Comparison of ENCODE assay signal across 33 cellular contexts in the genomic region with DNA sequence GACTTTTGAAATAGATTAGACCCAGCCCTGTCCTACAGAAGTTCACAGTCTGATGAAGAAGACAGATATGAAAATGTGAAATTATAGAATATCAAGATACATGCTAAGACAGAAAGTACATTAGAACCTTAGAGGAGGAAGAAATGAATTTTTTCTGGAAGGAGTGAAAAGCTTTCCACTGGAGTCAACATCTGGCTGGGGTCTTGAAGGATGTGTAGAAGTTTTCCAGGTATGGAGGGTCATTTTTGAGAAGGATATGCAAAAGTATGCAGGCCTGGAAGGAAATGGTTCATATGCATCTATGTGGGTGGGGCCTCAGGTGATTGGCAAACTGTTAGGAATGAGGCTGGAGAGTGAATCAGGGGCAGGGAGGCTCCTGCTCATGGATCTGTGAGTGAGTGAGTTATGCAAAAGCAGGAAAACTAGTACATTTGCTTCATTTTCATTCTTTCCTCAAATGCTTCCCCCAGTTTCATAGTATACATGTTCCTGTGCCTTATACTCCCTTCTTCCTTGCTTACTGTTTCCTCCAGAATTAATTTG.
DNase-seq lines count a peak whose midpoint lies in the region; ATAC-seq, FAIRE-seq and TF ChIP-seq lines count a peak whose summit lies in the region.
"Had no signal": no experiment of that assay in that cellular context is flagged by ENCODE, and none has a peak within 500 bp of the region (broad histone marks: within the 10 kb centered on the region; RNA-seq: fewer than 3 reads in every experiment).

No MANE protein-coding gene starts in this region.

- H3K4me3 ChIP-seq in IMR-90 (ENCODE audit: insufficient read depth, low read depth, low read length) (no peak overlapping the region), astrocyte (ENCODE audit: insufficient read depth, low read depth, low read length) (no peak overlapping the region), foreskin fibroblast (ENCODE audit: low read depth in 1 of 2, low read length in 2 of 2) (no peak overlapping the region)
- H3K4me3 ChIP-seq: esophagus squamous epithelium, sigmoid colon, tibial nerve had no signal

- no peaks in the 10 kb centered on the region for H3K27me3 ChIP-seq in IMR-90 (ENCODE audit: control insufficient read depth, insufficient read depth, low read length)
- H3K27me3 ChIP-seq in astrocyte (ENCODE audit: insufficient read depth, low read length), result no peaks in the 10 kb centered on the region
- H3K27me3 ChIP-seq: BE2C, esophagus squamous epithelium, sigmoid colon, tibial nerve had no signal

- H3K9me3 ChIP-seq in IMR-90 (ENCODE audit: control insufficient read depth, insufficient read depth, low read length) (no peaks in the 10 kb centered on the region), astrocyte (ENCODE audit: insufficient read depth, low read depth, low read length) (no peaks in the 10 kb centered on the region)
- H3K9me3 ChIP-seq: BE2C, esophagus squamous epithelium, sigmoid colon, tibial nerve had no signal

- H2BK20ac ChIP-seq in IMR-90 (ENCODE audit: low read depth, low read length), result no peak overlapping the region

- H3K9ac ChIP-seq in IMR-90 (ENCODE audit: low read depth, low read length) (no peak overlapping the region), astrocyte (ENCODE audit: low read length) (no peak overlapping the region)

- H3K4me2 ChIP-seq in IMR-90 (ENCODE audit: low read depth, low read length), result no peak overlapping the region
- no peak overlapping the region for H3K4me2 ChIP-seq in astrocyte (ENCODE audit: low read length)

- H2BK120ac ChIP-seq in IMR-90 (ENCODE audit: low read depth, low read length), result no peak overlapping the region

- intact Hi-C loops in IMR-90 (cut with micrococcal nuclease), result no loop called here
- intact Hi-C loops in cardiac septum (cut with DNase I), result no loop called here
- intact Hi-C loops in activated CD8-positive, alpha-beta T cell treated with anti-CD3 and anti-CD28 coated beads for 36 hours (cut with micrococcal nuclease), result no loop called here

- peaks cover 14% of the 10 kb centered on the region for H3K4me1 Mint-ChIP-seq in astrocyte (ENCODE audit: low read depth, unreplicated experiment)
- no peaks in the 10 kb centered on the region for H3K4me1 Mint-ChIP-seq in activated CD8-positive, alpha-beta T cell treated with anti-CD3 and anti-CD28 coated beads for 36 hours (ENCODE audit: low read depth)
- H3K4me1 Mint-ChIP-seq: immature natural killer cell, memory B cell had no signal

- TF ChIP-seq RAD21 in IMR-90 (IDR thresholded peaks at IDR 0.05; ENCODE audit: low read length), result no peak

- ATAC-seq in IMR-90 (ENCODE audit: low read depth) (no peak), GM21367 (IDR thresholded peaks at IDR 0.05; ENCODE audit: unreplicated experiment) (no peak)
- ATAC-seq in activated CD8-positive, alpha-beta T cell treated with anti-CD3 and anti-CD28 coated beads for 36 hours, result no peak
- ATAC-seq: effector memory CD8-positive, alpha-beta T cell; HCT116; left lobe of liver had no signal

- no TSS peak for BruUV-seq in IMR-90 (replicated peaks; lab: Mats Ljungman, UMichigan)

- H3K4me3 Mint-ChIP-seq in astrocyte (ENCODE audit: unreplicated experiment), result no peak overlapping the region
- no peak overlapping the region for H3K4me3 Mint-ChIP-seq in activated CD8-positive, alpha-beta T cell treated with anti-CD3 and anti-CD28 coated beads for 36 hours
- H3K4me3 Mint-ChIP-seq: activated CD4-positive, alpha-beta memory T cell treated with anti-CD3 and anti-CD28 coated beads for 36 hours; effector memory CD8-positive, alpha-beta T cell; immature natural killer cell; memory B cell; nephron progenitor cell had no signal

- H3K9me3 Mint-ChIP-seq in astrocyte (ENCODE audit: unreplicated experiment), result no peaks in the 10 kb centered on the region
- H3K9me3 Mint-ChIP-seq in activated CD8-positive, alpha-beta T cell treated with anti-CD3 and anti-CD28 coated beads for 36 hours, result no peaks in the 10 kb centered on the region
- H3K9me3 Mint-ChIP-seq: activated CD4-positive, alpha-beta memory T cell treated with anti-CD3 and anti-CD28 coated beads for 36 hours; activated T-helper 2 cell treated with anti-CD3 and anti-CD28 coated beads, Interferon-gamma antibody, Interleukin-2, Interleukin-4, amounts not matched to agents 10 μg/mL and 5 μg/mL and 100 μg/mL, durations not matched to agents 14 hours and 24 hours and 36 hours; memory B cell; nephron progenitor cell had no signal

- POLR2A ChIA-PET in IMR-90 (lab: Charles Lee; ENCODE audit: unreplicated experiment), result no interaction called here
- POLR2A ChIA-PET in activated CD8-positive, alpha-beta T cell treated with anti-CD3 and anti-CD28 coated beads for 36 hours (lab: Charles Lee), result no interaction called here

- no peak overlapping the region for H4K5ac ChIP-seq in IMR-90 (ENCODE audit: low read depth, low read length)

- H3K79me2 ChIP-seq in astrocyte (ENCODE audit: insufficient read depth, low read length), result no peaks in the 10 kb centered on the region

- H3K36me3 ChIP-seq in IMR-90 (ENCODE audit: control insufficient read depth, insufficient read depth, low read length) (no peaks in the 10 kb centered on the region), astrocyte (ENCODE audit: insufficient read depth, low read length) (no peaks in the 10 kb centered on the region)
- H3K36me3 ChIP-seq: BE2C, esophagus squamous epithelium, sigmoid colon, tibial nerve had no signal

- no peak overlapping the region for H3K23ac ChIP-seq in IMR-90 (ENCODE audit: low read depth, low read length)

- no peak overlapping the region for H3K56ac ChIP-seq in IMR-90 (ENCODE audit: extremely low read depth, insufficient read depth, low read length)

- H3K4me1 ChIP-seq in IMR-90 (ENCODE audit: control insufficient read depth, insufficient read depth, low read length) (peaks cover 6% of the 10 kb centered on the region), astrocyte (ENCODE audit: insufficient read depth, low read length) (peaks cover 18% of the 10 kb centered on the region)
- H3K4me1 ChIP-seq: BE2C had no signal

- H2AK5ac ChIP-seq in IMR-90 (ENCODE audit: low read depth, low read length), result no peak overlapping the region

- FAIRE-seq in astrocyte (lab: Jason Lieb, UNC), result no peak
- FAIRE-seq: GM12891 had no signal

- H2AK9ac ChIP-seq in IMR-90 (replicated peaks; ENCODE audit: low read depth, low read length, poor library complexity), result no peak overlapping the region

- dilution Hi-C loops in IMR-90 (cut with HindIII; ENCODE audit: low sequenced_read_pairs, unreplicated experiment), result no loop called here

- H4K20me1 ChIP-seq in IMR-90 (ENCODE audit: insufficient read depth, low read length), result no peaks in the 10 kb centered on the region
- no peaks in the 10 kb centered on the region for H4K20me1 ChIP-seq in astrocyte (ENCODE audit: insufficient read depth, low read length)

- H2BK5ac ChIP-seq in IMR-90 (ENCODE audit: low read depth, low read length, poor library complexity, severe bottlenecking), result no peak overlapping the region

- no peak for TF ChIP-seq POLR2A in IMR-90 (IDR thresholded peaks at IDR 0.05; ENCODE audit: low read depth, low read length)

- H2AFZ ChIP-seq in IMR-90 (replicated peaks; ENCODE audit: low read length, poor library complexity) (peak overlapping the region; percentile 38), astrocyte (ENCODE audit: low read depth, low read length) (peak overlapping the region; percentile 19)

- H3K18ac ChIP-seq in IMR-90 (ENCODE audit: low read depth, low read length), result no peak overlapping the region

- H3K14ac ChIP-seq in IMR-90 (replicated peaks; ENCODE audit: low read depth, low read length), result no peak overlapping the region

- CTCF ChIA-PET in IMR-90 (lab: Yijun Ruan, JAX), result no interaction called here
- CTCF ChIA-PET in activated CD8-positive, alpha-beta T cell treated with anti-CD3 and anti-CD28 coated beads for 36 hours (lab: Charles Lee), result no interaction called here

- H3K36me3 Mint-ChIP-seq in astrocyte (ENCODE audit: low read depth, unreplicated experiment), result no peaks in the 10 kb centered on the region
- H3K36me3 Mint-ChIP-seq in activated CD8-positive, alpha-beta T cell treated with anti-CD3 and anti-CD28 coated beads for 36 hours (ENCODE audit: low read depth), result no peaks in the 10 kb centered on the region
- H3K36me3 Mint-ChIP-seq: activated CD4-positive, alpha-beta memory T cell treated with anti-CD3 and anti-CD28 coated beads for 36 hours; immature natural killer cell; memory B cell had no signal

- no peak overlapping the region for H4K91ac ChIP-seq in IMR-90 (ENCODE audit: insufficient read depth, low read depth, low read length)

- TF ChIP-seq CTCF in IMR-90 (conservative IDR thresholded peaks at IDR 0.05; ENCODE audit: low read depth, low read length), result no peak
- no peak for TF ChIP-seq CTCF in astrocyte (IDR thresholded peaks at IDR 0.05; ENCODE audit: insufficient read depth, low read depth, low read length)
- no peak for TF ChIP-seq CTCF in foreskin fibroblast (IDR thresholded peaks at IDR 0.05; ENCODE audit: low read depth, low read length)
- no peak for TF ChIP-seq CTCF in activated CD8-positive, alpha-beta T cell treated with anti-CD3 and anti-CD28 coated beads for 36 hours (IDR thresholded peaks at IDR 0.05)

- in situ Hi-C loops in IMR-90 (cut with MboI; ENCODE audit: low sequenced_read_pairs), result no loop called here

- peaks cover 5% of the 10 kb centered on the region; the same call in 1 of the 2 replicates for H3K9me1 ChIP-seq in IMR-90 (ENCODE audit: insufficient read depth, low read length)

- H2BK15ac ChIP-seq in IMR-90 (ENCODE audit: low read depth, low read length), result no peak overlapping the region

- no peak overlapping the region for H3K4ac ChIP-seq in IMR-90 (ENCODE audit: low read depth, low read length)

- H3K27ac ChIP-seq in IMR-90 (ENCODE audit: insufficient read depth, low read length), result no peak overlapping the region
- no peak overlapping the region for H3K27ac ChIP-seq in astrocyte (ENCODE audit: low read depth, low read length)
- H3K27ac ChIP-seq: esophagus squamous epithelium, sigmoid colon, tibial nerve had no signal

- no peak overlapping the region; a peak in 1 of 4 replicates for H4K8ac ChIP-seq in IMR-90 (ENCODE audit: low read depth in 2 of 2, low read length in 2 of 2)

- DNase-seq in ELR (ENCODE audit: low read depth), result peak; percentile 47
- DNase-seq in IMR-90, result peak; percentile 22
- DNase-seq in astrocyte (ENCODE audit: low read depth), result no peak
- DNase-seq in foreskin fibroblast, result peak; percentile 61 to 77
- no peak for DNase-seq in cardiac septum (ENCODE audit: low spot score)
- no peak for DNase-seq in activated T-cell treated with anti-CD3 and anti-CD28 coated beads for 4 hours
- DNase-seq in activated CD8-positive, alpha-beta T cell treated with anti-CD3 and anti-CD28 coated beads for 36 hours, result no peak
- DNase-seq: activated CD4-positive, alpha-beta memory T cell treated with anti-CD3 and anti-CD28 coated beads for 36 hours; activated CD4-positive, alpha-beta T cell treated with anti-CD3 and anti-CD28 coated beads for 1 hour; activated CD8-positive, alpha-beta memory T cell treated with anti-CD3 and anti-CD28 coated beads, Interleukin-2, amount 50 U/mL, for 48 hours; activated naive CD4-positive, alpha-beta T cell treated with anti-CD3 and anti-CD28 coated beads, Interleukin-2, amount 50 U/mL, for 16 hours; amygdala; BE2C; DMS 273 treated with DMSO at 0.1 percent for 48 hours; effector memory CD8-positive, alpha-beta T cell; esophagus squamous epithelium; hypothalamus; immature natural killer cell; NCI-H1092 treated with DMSO at 0.1 percent for 48 hours; NCI-H187 treated with DMSO at 0.1 percent for 48 hours; NCI-H526; nephron progenitor cell; NK-92 treated with Interleukin-12 subunit alpha and Interleukin-12 subunit beta, amount 100 ng/mL, for 24 hours; Right ventricle myocardium superior; sigmoid colon; stimulated activated CD4-positive, alpha-beta T cell treated with anti-CD3 and anti-CD28 coated beads, Interleukin-4, amount 100 ng/mL, for 1 hour had no signal

- H3K79me1 ChIP-seq in IMR-90 (ENCODE audit: low read depth in 1 of 2, low read length in 2 of 2), result no peaks in the 10 kb centered on the region

- no peak overlapping the region for H3K27ac Mint-ChIP-seq in astrocyte (ENCODE audit: unreplicated experiment)
- H3K27ac Mint-ChIP-seq in activated CD8-positive, alpha-beta T cell treated with anti-CD3 and anti-CD28 coated beads for 36 hours, result no peak overlapping the region
- H3K27ac Mint-ChIP-seq: activated CD4-positive, alpha-beta memory T cell treated with anti-CD3 and anti-CD28 coated beads for 36 hours; activated T-helper 2 cell treated with anti-CD3 and anti-CD28 coated beads, Interferon-gamma antibody, Interleukin-2, Interleukin-4, amounts not matched to agents 10 μg/mL and 5 μg/mL and 100 μg/mL, durations not matched to agents 14 hours and 24 hours and 36 hours; effector memory CD8-positive, alpha-beta T cell; immature natural killer cell; memory B cell; nephron progenitor cell had no signal

- no peaks in the 10 kb centered on the region for H3K27me3 Mint-ChIP-seq in astrocyte (ENCODE audit: low read depth, unreplicated experiment)
- peaks cover 2% of the 10 kb centered on the region for H3K27me3 Mint-ChIP-seq in activated CD8-positive, alpha-beta T cell treated with anti-CD3 and anti-CD28 coated beads for 36 hours
- H3K27me3 Mint-ChIP-seq: activated CD4-positive, alpha-beta memory T cell treated with anti-CD3 and anti-CD28 coated beads for 36 hours; effector memory CD8-positive, alpha-beta T cell had no signal

Comparison
In these comparisons a context has a peak if more than half of its experiments do, and no peak if none do; other contexts are left out.
1. DNase-seq: peak in ELR (single experiment), IMR-90 (single experiment) and foreskin fibroblast (2 of 2); none in astrocyte (single experiment), cardiac septum (single experiment), activated T-cell treated with anti-CD3 and anti-CD28 coated beads for 4 hours (single experiment) and activated CD8-positive, alpha-beta T cell treated with anti-CD3 and anti-CD28 coated beads for 36 hours (single experiment).